10 cellular contexts compared by ENCODE assay signal in the genomic region with DNA sequence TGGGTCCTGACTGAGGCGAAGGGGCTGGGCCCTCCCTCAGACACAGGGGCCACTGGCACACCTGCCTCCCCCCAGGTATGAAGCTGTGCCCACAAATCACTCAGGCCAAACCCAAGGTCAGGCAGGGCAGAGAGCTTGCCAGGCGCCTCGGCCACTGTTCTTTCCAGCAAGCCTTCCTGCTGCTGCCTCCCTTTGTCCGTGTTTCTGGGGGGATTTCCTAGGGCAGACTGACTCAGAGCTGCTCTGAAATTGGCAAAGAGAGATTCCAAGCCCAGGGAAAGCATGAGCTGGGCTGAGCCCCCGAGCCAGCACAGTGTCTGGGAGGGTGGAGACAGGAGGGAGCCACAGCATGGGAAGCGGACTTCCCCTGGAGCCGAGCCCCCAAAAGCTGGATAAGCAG. TPM values are rescaled to one million over a fixed set of nuclear protein-coding genes. Genes with fewer than 3 reads are reported as not detected.
A peak's percentile ranks its signal among the peaks of the same experiment; 100 is the strongest.
DNase-seq lines count a peak whose midpoint lies in the region; ATAC-seq and TF ChIP-seq lines count a peak whose summit lies in the region.
"Had no signal": no experiment of that assay in that cellular context is flagged by ENCODE, and none has a peak within 500 bp of the region (broad histone marks: within the 10 kb centered on the region; RNA-seq: fewer than 3 reads in every experiment).

No MANE protein-coding gene starts in this region.

- no peaks in the 10 kb centered on the region for H3K36me3 ChIP-seq in body of pancreas (replicated peaks in 1 of 2; ENCODE audit: insufficient read depth in 1 of 2, low read depth in 2 of 2)

- H3K4me3 Mint-ChIP-seq in naive thymus-derived CD8-positive, alpha-beta T cell = no peak overlapping the region
- no peak overlapping the region for H3K4me3 Mint-ChIP-seq in type B pancreatic cell

- peak overlapping the region in 1 of 10 donors; percentile 56 for H3K27ac Mint-ChIP-seq in naive thymus-derived CD8-positive, alpha-beta T cell
- H3K27ac Mint-ChIP-seq in type B pancreatic cell = no peak overlapping the region

- peaks cover 9 to 18% (median 12%) of the 10 kb centered on the region in 4 donors for H3K4me1 Mint-ChIP-seq in naive thymus-derived CD8-positive, alpha-beta T cell
- peaks cover 63% of the 10 kb centered on the region for H3K4me1 Mint-ChIP-seq in type B pancreatic cell (ENCODE audit: unreplicated experiment)

- 30 to 38% methylated on average over 2 to 7 of the region's 7 CpGs for WGBS in body of pancreas, 2 donors

- H3K27me3 ChIP-seq in body of pancreas = no peaks in the 10 kb centered on the region

- no peak for TF ChIP-seq CTCF in body of pancreas (IDR thresholded peaks at IDR 0.05)
- no peak for TF ChIP-seq CTCF in type B pancreatic cell (conservative IDR thresholded peaks at IDR 0.05)

- peak overlapping the region; percentile 27 to 79 (median 72) for H3K27ac ChIP-seq in body of pancreas

- H3K4me1 ChIP-seq in body of pancreas = peaks cover 72% of the 10 kb centered on the region

- DNase-seq in ELR (ENCODE audit: low read depth) (peak; percentile 85), body of pancreas (peak in 3 of 4 donors; percentile 55 to 57 (median 57)), left ventricle myocardium superior (peak; percentile 67), retina (peak; percentile 16), type B pancreatic cell (ENCODE audit: extremely low spot score, unreplicated experiment) (no peak)
- no peak for DNase-seq in naive thymus-derived CD8-positive, alpha-beta T cell
- DNase-seq in activated CD4-positive, CD25-positive, alpha-beta regulatory T cell (lab: John Stamatoyannopoulos, UW) = no peak
- DNase-seq: DMS 273 treated with DMSO at 0.1 percent for 48 hours, T-helper 2 cell had no signal

- ATAC-seq in body of pancreas (peak; percentile 22), left ventricle myocardium superior (peak; percentile 34), HG03108 (IDR thresholded peaks at IDR 0.05; ENCODE audit: unreplicated experiment) (no peak)
- ATAC-seq in naive thymus-derived CD8-positive, alpha-beta T cell = no peak

- TF ChIP-seq POLR2A in body of pancreas (IDR thresholded peaks at IDR 0.05) = peak in 1 of 3 donors; percentile 22

- no peaks in the 10 kb centered on the region for H3K9me3 Mint-ChIP-seq in naive thymus-derived CD8-positive, alpha-beta T cell
- no peaks in the 10 kb centered on the region for H3K9me3 Mint-ChIP-seq in type B pancreatic cell

- no peaks in the 10 kb centered on the region for H3K9me3 ChIP-seq in body of pancreas

- no peak overlapping the region for H3K4me3 ChIP-seq in body of pancreas

- peaks cover 0 to 8% (median 5%) of the 10 kb centered on the region in 3 donors for H3K36me3 Mint-ChIP-seq in naive thymus-derived CD8-positive, alpha-beta T cell
- H3K36me3 Mint-ChIP-seq in type B pancreatic cell = no peaks in the 10 kb centered on the region

- H3K27me3 Mint-ChIP-seq in naive thymus-derived CD8-positive, alpha-beta T cell = no peaks in the 10 kb centered on the region
- H3K27me3 Mint-ChIP-seq in type B pancreatic cell = no peaks in the 10 kb centered on the region

- intact Hi-C loops in body of pancreas (cut with DNase I) (no loop called here), left ventricle myocardium superior (cut with micrococcal nuclease) (no loop called here)

- POLR2A ChIA-PET in naive thymus-derived CD8-positive, alpha-beta T cell (lab: Charles Lee) = no interaction called here

RNA-seq across cellular contexts. Expression of a gene that starts 33.2 kb away (rescaled TPM):
- total RNA-seq in body of pancreas = 10 to 100 TPM; 24.7 to 41.5 TPM
- total RNA-seq in left ventricle myocardium superior = 7.4 TPM
- total RNA-seq in naive thymus-derived CD8-positive, alpha-beta T cell = 10 to 100 TPM; 38.1 to 38.2 TPM
- 10 to 100 TPM; 12.5 to 14.8 (median 14.4) TPM for polyA plus RNA-seq in naive thymus-derived CD8-positive, alpha-beta T cell
- total RNA-seq in type B pancreatic cell (ENCODE audit: low replicate concordance) = 48.1 and 52.3 TPM in 2 replicates

Comparison
In these comparisons a context has a peak if more than half of its experiments do, and no peak if none do; other contexts are left out.
1. DNase-seq: peak in ELR (single experiment), body of pancreas (3 of 4), left ventricle myocardium superior (single experiment) and retina (single experiment); none in naive thymus-derived CD8-positive, alpha-beta T cell (0 of 10), type B pancreatic cell (single experiment) and activated CD4-positive, CD25-positive, alpha-beta regulatory T cell (0 of 4).
2. ATAC-seq: peak in body of pancreas (single experiment) and left ventricle myocardium superior (single experiment); none in naive thymus-derived CD8-positive, alpha-beta T cell (0 of 2) and HG03108 (single experiment).